Comparison of ENCODE assay signal across 9 cellular contexts in the genomic region with DNA sequence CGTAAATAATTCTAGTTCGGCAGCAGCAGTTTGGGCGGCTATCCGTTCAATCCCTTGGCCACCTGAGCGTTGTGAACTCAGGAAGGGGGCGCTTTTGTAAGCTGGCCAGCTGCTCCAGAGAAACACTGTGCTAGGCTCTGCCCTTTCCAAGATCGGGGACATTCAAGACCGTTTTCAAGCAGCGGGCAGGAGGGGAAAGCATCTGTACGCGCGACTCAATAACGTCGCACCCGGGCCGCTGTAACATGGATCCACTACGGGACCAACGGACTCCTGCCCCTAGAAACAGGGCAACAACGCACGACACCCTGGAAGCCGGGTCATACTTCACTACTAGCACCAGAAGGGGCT. TPM values are rescaled to one million over a fixed set of nuclear protein-coding genes. Genes with fewer than 3 reads are reported as not detected.
A peak's percentile ranks its signal among the peaks of the same experiment; 100 is the strongest.
DNase-seq lines count a peak whose midpoint lies in the region; ATAC-seq and TF ChIP-seq lines count a peak whose summit lies in the region.
"Had no signal": no experiment of that assay in that cellular context is flagged by ENCODE, and none has a peak within 500 bp of the region (broad histone marks: within the 10 kb centered on the region; RNA-seq: fewer than 3 reads in every experiment).

No MANE protein-coding gene starts in this region.

- DNase-seq in DMS114 treated with DMSO at 0.1 percent for 48 hours (lab: John Stamatoyannopoulos, UW; ENCODE audit: unreplicated experiment): peak; percentile 28
- DNase-seq in NCI-H1694 (lab: John Stamatoyannopoulos, UW): peak; percentile 14
- peak in 1 of 2 experiments; percentile 46 for DNase-seq in mesothelial cell of epicardium (ENCODE audit: low spot score in 2 of 2, unreplicated experiment in 2 of 2)

- ATAC-seq in GM21576 (IDR thresholded peaks at IDR 0.05; ENCODE audit: unreplicated experiment): peak; percentile 3
- ATAC-seq in GM19467 (IDR thresholded peaks at IDR 0.05; ENCODE audit: unreplicated experiment): no peak
- ATAC-seq in esophagus mucosa: no peak
- ATAC-seq in GM19328 (IDR thresholded peaks at IDR 0.05; ENCODE audit: unreplicated experiment): no peak

- peaks cover 0 to 3% (median 0%) of the 10 kb centered on the region in 5 experiments for H3K9me3 Mint-ChIP-seq in brain
- H3K9me3 Mint-ChIP-seq in mesothelial cell of epicardium: no peaks in the 10 kb centered on the region

- H3K36me3 Mint-ChIP-seq in brain (peaks cover 5% of the 10 kb centered on the region), mesothelial cell of epicardium (peaks cover 4% of the 10 kb centered on the region)

- H3K27ac Mint-ChIP-seq in brain (peak overlapping the region; percentile 62 to 95 (median 85)), mesothelial cell of epicardium (peak overlapping the region; percentile 95)

- H3K4me3 Mint-ChIP-seq in brain (peak overlapping the region; percentile 91 to 97 (median 96)), mesothelial cell of epicardium (peak overlapping the region; percentile 99)

- H3K27me3 Mint-ChIP-seq in brain (no peaks in the 10 kb centered on the region), mesothelial cell of epicardium (ENCODE audit: low read depth) (no peaks in the 10 kb centered on the region)

- TF ChIP-seq CTCF in brain (conservative IDR thresholded peaks at IDR 0.05): no peak
- no peak for TF ChIP-seq CTCF in mesothelial cell of epicardium (IDR thresholded peaks at IDR 0.05; ENCODE audit: unreplicated experiment)

- H3K4me1 Mint-ChIP-seq in brain (peaks cover 45% of the 10 kb centered on the region), mesothelial cell of epicardium (peaks cover 17% of the 10 kb centered on the region)

RNA-seq across cellular contexts. Expression of a gene that starts 0.5 kb away (rescaled TPM):
- polyA plus RNA-seq in brain (ENCODE audit: insufficient read depth, low read depth, low replicate concordance): 141 TPM
- 79.4 to 91.0 TPM (median 85.3 TPM) in 3 replicates for total RNA-seq in mesothelial cell of epicardium
- total RNA-seq in esophagus mucosa: 56.1 TPM

RNA-seq across cellular contexts. Expression of a gene that starts 26.0 kb away (rescaled TPM):
- polyA plus RNA-seq in brain (ENCODE audit: insufficient read depth, low read depth, low replicate concordance): 50.5 TPM
- total RNA-seq in mesothelial cell of epicardium: 106 to 111 TPM (median 108 TPM) in 3 replicates
- total RNA-seq in esophagus mucosa: 72.1 TPM

RNA-seq across cellular contexts. Expression of a gene that starts 52.7 kb away (rescaled TPM):
- not detected for polyA plus RNA-seq in brain (ENCODE audit: insufficient read depth, low read depth, low replicate concordance)
- 0.27 TPM in 1 of 3 replicates, not detected in the others for total RNA-seq in mesothelial cell of epicardium
- total RNA-seq in esophagus mucosa: 0.28 TPM
- total RNA-seq: temporal lobe had no signal
